ENCODE assay signal across 8 cellular contexts in genomic region chr20:1810926-1811620, GRCh38.
A peak's percentile ranks its signal among the peaks of the same experiment; 100 is the strongest.
DNase-seq lines count a peak whose midpoint lies in the region.

No MANE protein-coding gene starts in this region.

- H3K36me3 ChIP-seq in subcutaneous abdominal adipose tissue (ENCODE audit: control insufficient read depth in 5 of 5, insufficient read depth in 5 of 5, low read length in 5 of 5) = no peaks in the 10 kb centered on the region

- H3K27ac ChIP-seq in layer of hippocampus (ENCODE audit: low read depth, low read length) (peak overlapping the region; percentile 75), subcutaneous abdominal adipose tissue (ENCODE audit: low read depth, low read length) (peak overlapping the region; percentile 79)

- H3K27me3 ChIP-seq in layer of hippocampus (ENCODE audit: control insufficient read depth, insufficient read depth, low read length) (no peaks in the 10 kb centered on the region), subcutaneous abdominal adipose tissue (ENCODE audit: control insufficient read depth in 5 of 5, insufficient read depth in 4 of 5, low read length in 5 of 5) (no peaks in the 10 kb centered on the region)

- H3K9ac ChIP-seq in subcutaneous abdominal adipose tissue (ENCODE audit: low read length in 5 of 5) = peak overlapping the region in 4 of 5 donors; percentile 20 to 58 (median 44)

- in situ Hi-C loops in KBM-7 (cut with MboI; ENCODE audit: low pct_unique_long_range_greater_than_20kb, low sequenced_read_pairs) = no loop called here

- peaks cover 13 to 62% (median 43%) of the 10 kb centered on the region in 5 donors for H3K4me1 ChIP-seq in subcutaneous abdominal adipose tissue (ENCODE audit: control insufficient read depth in 5 of 5, insufficient read depth in 5 of 5, low read length in 5 of 5)

- H3K9me3 ChIP-seq in subcutaneous abdominal adipose tissue (ENCODE audit: control insufficient read depth in 5 of 5, low read length in 5 of 5) = no peaks in the 10 kb centered on the region

- peak; percentile 86 for DNase-seq in KBM-7
- DNase-seq in astrocyte of the hippocampus (ENCODE audit: low read depth, low spot score) = peak; percentile 68
- no peak for DNase-seq in SW 1271 (lab: John Stamatoyannopoulos, UW)
- no peak for DNase-seq in activated CD4-positive, CD25-positive, alpha-beta regulatory T cell (lab: John Stamatoyannopoulos, UW)
- no peak for DNase-seq in activated effector memory CD4-positive, alpha-beta T cell treated with anti-CD3 and anti-CD28 coated beads, Interleukin-2, amount 50 U/mL, for 16 hours
- DNase-seq in activated CD4-positive, alpha-beta T cell treated with anti-CD3 and anti-CD28 coated beads, Interleukin-2, amount 50 U/mL, for 48 hours = no peak

- peak overlapping the region in 2 of 5 donors; percentile 17 to 23 for H3K4me3 ChIP-seq in subcutaneous abdominal adipose tissue (ENCODE audit: low read depth in 1 of 5, low read length in 5 of 5)

Comparison
In these comparisons a context has a peak if more than half of its experiments do, and no peak if none do; other contexts are left out.
1. DNase-seq: peak in KBM-7 (single experiment) and astrocyte of the hippocampus (single experiment); none in SW 1271 (0 of 2), activated CD4-positive, CD25-positive, alpha-beta regulatory T cell (0 of 4), activated effector memory CD4-positive, alpha-beta T cell treated with anti-CD3 and anti-CD28 coated beads, Interleukin-2, amount 50 U/mL, for 16 hours (single experiment) and activated CD4-positive, alpha-beta T cell treated with anti-CD3 and anti-CD28 coated beads, Interleukin-2, amount 50 U/mL, for 48 hours (0 of 2).